14 cellular contexts compared by ENCODE assay signal in genomic region chr21:41616063-41616591, GRCh38.
DNase-seq lines count a peak whose midpoint lies in the region; ATAC-seq, FAIRE-seq and TF ChIP-seq lines count a peak whose summit lies in the region.
"Had no signal": no experiment of that assay in that cellular context is flagged by ENCODE, and none has a peak within 500 bp of the region (broad histone marks: within the 10 kb centered on the region; RNA-seq: fewer than 3 reads in every experiment).

No MANE protein-coding gene starts in this region.

- H3K9me3 ChIP-seq in thyroid gland: no peaks in the 10 kb centered on the region
- H3K9me3 ChIP-seq: testis had no signal

- FAIRE-seq in H54 (lab: Jason Lieb, UNC): no peak
- no peak for FAIRE-seq in D721Med (lab: Jason Lieb, UNC)
- FAIRE-seq: bronchial epithelial cell, H1 had no signal

- H3K4me3 ChIP-seq in astrocyte of the spinal cord (ENCODE audit: low read depth, low read length): no peak overlapping the region
- H3K4me3 ChIP-seq in thyroid gland (replicated peaks in 1 of 3): no peak overlapping the region
- H3K4me3 ChIP-seq: testis had no signal

- H3K36me3 ChIP-seq in thyroid gland: no peaks in the 10 kb centered on the region

- H3K4me1 ChIP-seq in thyroid gland: peaks cover 14 to 27% of the 10 kb centered on the region in 2 donors

- TF ChIP-seq POLR2A in H54 (IDR thresholded peaks at IDR 0.05; ENCODE audit: low read depth, low read length): peak; percentile 32; the same call in 1 of the 2 replicates
- TF ChIP-seq POLR2A in thyroid gland (IDR thresholded peaks at IDR 0.05): no peak

- TF ChIP-seq CTCF in astrocyte of the spinal cord (IDR thresholded peaks at IDR 0.05; ENCODE audit: low read depth, low read length) (no peak), thyroid gland (IDR thresholded peaks at IDR 0.05) (no peak), D721Med (IDR thresholded peaks at IDR 0.05; ENCODE audit: insufficient read depth, missing control alignments) (no peak)

- DNase-seq in H54 (ENCODE audit: insufficient read length, low spot score): peak; percentile 38
- peak; percentile 80 for DNase-seq in astrocyte of the spinal cord (ENCODE audit: low read depth, low spot score)
- peak; percentile 45 for DNase-seq in inferior parietal cortex (ENCODE audit: extremely low spot score)
- DNase-seq in thyroid gland: peak; percentile 49 to 54
- DNase-seq in T-helper 2 cell: no peak
- DNase-seq in activated naive CD4-positive, alpha-beta T cell treated with anti-CD3 and anti-CD28 coated beads, Interleukin-2, amount 50 U/mL, for 16 hours: no peak
- DNase-seq in D721Med (ENCODE audit: insufficient read length, low spot score): no peak
- DNase-seq: MM.1S; stimulated activated CD4-positive, alpha-beta T cell treated with anti-CD3 and anti-CD28 coated beads, Interleukin-4, amount 100 ng/mL, for 4 hours; T-helper 17 cell; testis had no signal

- peak overlapping the region in 2 of 3 donors; percentile 51 to 67 for H3K27ac ChIP-seq in thyroid gland
- H3K27ac ChIP-seq: testis had no signal

- intact Hi-C loops in thyroid gland (cut with DNase I): no loop called here

- no peak for ATAC-seq in HG02642 (IDR thresholded peaks at IDR 0.05; ENCODE audit: poor library complexity, unreplicated experiment)
- ATAC-seq: T-helper 17 cell had no signal

- WGBS in thyroid gland, 2 donors: 65 to 80% methylated on average over 5 to 8 of the region's 8 CpGs

- in situ Hi-C loops in astrocyte of the spinal cord (cut with HindIII; ENCODE audit: low sequenced_read_pairs): no loop called here

- no peaks in the 10 kb centered on the region for H3K27me3 ChIP-seq in thyroid gland
- H3K27me3 ChIP-seq: testis had no signal

Comparison
In these comparisons a context has a peak if more than half of its experiments do, and no peak if none do; other contexts are left out.
1. DNase-seq: peak in H54 (single experiment), astrocyte of the spinal cord (single experiment), inferior parietal cortex (single experiment) and thyroid gland (2 of 2); none in T-helper 2 cell (0 of 5), activated naive CD4-positive, alpha-beta T cell treated with anti-CD3 and anti-CD28 coated beads, Interleukin-2, amount 50 U/mL, for 16 hours (single experiment) and D721Med (single experiment).